22 cellular contexts compared by ENCODE assay signal in genomic region chr19:17920527-17920926, GRCh38. TPM values are rescaled to one million over a fixed set of nuclear protein-coding genes. Genes with fewer than 3 reads are reported as not detected.
DNase-seq lines count a peak whose midpoint lies in the region; FAIRE-seq and TF ChIP-seq lines count a peak whose summit lies in the region.
"Had no signal": no experiment of that assay in that cellular context is flagged by ENCODE, and none has a peak within 500 bp of the region (broad histone marks: within the 10 kb centered on the region; RNA-seq: fewer than 3 reads in every experiment).

No MANE protein-coding gene starts in this region.

- TF ChIP-seq EP300 in H1 (IDR thresholded peaks at IDR 0.05; ENCODE audit: borderline replicate concordance in 1 of 2, low read depth in 2 of 2, low read length in 2 of 2), result no peak
- TF ChIP-seq EP300 in stomach (IDR thresholded peaks at IDR 0.05), result no peak

- no peaks in the 10 kb centered on the region for H3K9me3 Mint-ChIP-seq in activated naive CD8-positive, alpha-beta T cell treated with anti-CD3 and anti-CD28 coated beads for 36 hours
- H3K9me3 Mint-ChIP-seq: CD4-positive, alpha-beta T cell; CD8-positive, alpha-beta T cell had no signal

- intact Hi-C loops in stomach (cut with DNase I; ENCODE audit: low total_unique reads), result no loop called here

- H2BK120ac ChIP-seq in H1 (replicated peaks; ENCODE audit: low read depth, low read length), result no peak overlapping the region

- no peak overlapping the region for H2AK5ac ChIP-seq in H1 (ENCODE audit: low read depth, low read length)

- H3K23me2 ChIP-seq in H1 (ENCODE audit: low read depth, low read length), result no peaks in the 10 kb centered on the region

- TF ChIP-seq RAD21 in H1 (IDR thresholded peaks at IDR 0.05 in 1 of 2, conservative IDR thresholded peaks at IDR 0.05 in 1 of 2; ENCODE audit: low read depth in 2 of 2, low read length in 2 of 2), result no peak

- H2BK20ac ChIP-seq in H1 (ENCODE audit: low read length), result no peak overlapping the region

- H3K9me3 ChIP-seq in HEK293 (ENCODE audit: control insufficient read depth, insufficient read depth, low read depth, low read length) (no peaks in the 10 kb centered on the region), H1 (ENCODE audit: insufficient read depth in 2 of 2, low read depth in 1 of 2, low read length in 1 of 2) (peaks cover 5 to 18% of the 10 kb centered on the region in 2 experiments; a peak in 3 of 4 replicates), stomach (peaks cover 0 to 4% (median 2%) of the 10 kb centered on the region in 4 donors)
- H3K9me3 ChIP-seq: A549 had no signal

- H3K4me3 ChIP-seq in HEK293 (ENCODE audit: low read depth, low read length) (no peak overlapping the region), H1 (ENCODE audit: extremely low read depth in 1 of 4, insufficient read depth in 2 of 4, low read depth in 3 of 4, low read length in 4 of 4) (no peak overlapping the region), stomach (no peak overlapping the region)
- H3K4me3 ChIP-seq: A549; BLaER1 treated with 17β-estradiol and CSF1 and Interleukin-3, amounts not matched to agents 10 nM and 100 nM had no signal

- CTCF ChIA-PET in HEK293 (lab: Yijun Ruan, JAX) (no interaction called here), H1 (lab: Charles Lee; ENCODE audit: partially characterized antibody) (interaction anchor here (0.8 to 1.6 kb wide), 3 partner anchors 13 to 51 kb away, joined by 3 to 4 read pairs (median 4); partner anchors contain the start of gene SLC5A5)

- peaks cover 10% of the 10 kb centered on the region for H3K27me3 Mint-ChIP-seq in activated naive CD8-positive, alpha-beta T cell treated with anti-CD3 and anti-CD28 coated beads for 36 hours

- POLR2A ChIA-PET in HEK293 (lab: Yijun Ruan, JAX) (no interaction called here), H1 (lab: Charles Lee; ENCODE audit: partially characterized antibody) (interaction anchor here (1.3 kb wide), 1 partner anchor 61 kb away, joined by 6 read pairs; the partner anchor contains the start of gene RPL18A)

- H3K4me2 ChIP-seq in H1 (ENCODE audit: insufficient read depth in 1 of 2, low read depth in 2 of 2, low read length in 2 of 2), result no peak overlapping the region
- H3K4me2 ChIP-seq: A549; BLaER1 treated with 17β-estradiol and CSF1 and Interleukin-3, amounts not matched to agents 10 nM and 100 nM had no signal

- no peaks in the 10 kb centered on the region for H4K20me1 ChIP-seq in H1 (replicated peaks in 1 of 2; ENCODE audit: control insufficient read depth in 1 of 2, insufficient read depth in 2 of 2, low read length in 2 of 2)
- H4K20me1 ChIP-seq: BLaER1 treated with 17β-estradiol and CSF1 and Interleukin-3, amounts not matched to agents 10 nM and 100 nM had no signal

- no peak overlapping the region for H3K27ac Mint-ChIP-seq in activated naive CD8-positive, alpha-beta T cell treated with anti-CD3 and anti-CD28 coated beads for 36 hours
- H3K27ac Mint-ChIP-seq: B cell; CD4-positive, alpha-beta T cell; CD8-positive, alpha-beta T cell had no signal

- no peak overlapping the region for H2BK5ac ChIP-seq in H1 (ENCODE audit: low read depth, low read length)

- H3K79me1 ChIP-seq in H1 (ENCODE audit: low read depth, low read length), result no peaks in the 10 kb centered on the region

- no peak overlapping the region for H3K14ac ChIP-seq in H1 (ENCODE audit: insufficient read length)

- H3K36me3 Mint-ChIP-seq in activated naive CD8-positive, alpha-beta T cell treated with anti-CD3 and anti-CD28 coated beads for 36 hours, result no peaks in the 10 kb centered on the region
- H3K36me3 Mint-ChIP-seq: CD8-positive, alpha-beta T cell had no signal

- TF ChIP-seq CTCF in HEK293 (tag by site-specific recombination; IDR thresholded peaks at IDR 0.05), result no peak
- no peak for TF ChIP-seq CTCF in H1 (IDR thresholded peaks at IDR 0.05; ENCODE audit: control extremely low read depth in 1 of 3, insufficient read depth in 1 of 3, low read depth in 1 of 3, low read length in 3 of 3)
- TF ChIP-seq CTCF in stomach (IDR thresholded peaks at IDR 0.05), result no peak

- H3K56ac ChIP-seq in H1 (replicated peaks; ENCODE audit: insufficient read length, low read depth, low read length), result no peak overlapping the region

- no peaks in the 10 kb centered on the region for H3K4me1 Mint-ChIP-seq in activated naive CD8-positive, alpha-beta T cell treated with anti-CD3 and anti-CD28 coated beads for 36 hours
- H3K4me1 Mint-ChIP-seq: B cell had no signal

- no peak for DNase-seq in H1 (ENCODE audit: low read depth in 1 of 2, low spot score in 2 of 2)
- DNase-seq in activated naive CD8-positive, alpha-beta T cell treated with anti-CD3 and anti-CD28 coated beads for 36 hours, result no peak
- DNase-seq in stomach, result no peak
- DNase-seq: AML-193; Caco-2; Calu3; CD4-positive, alpha-beta T cell; CD8-positive, alpha-beta T cell; DMS79 treated with DMSO at 0.1 percent for 48 hours; GF-D8 had no signal

- H3K4me1 ChIP-seq in HEK293 (ENCODE audit: control insufficient read depth, insufficient read depth, low read length) (0 out of 2 replicates have a peak, but pooled peaks cover 6% of the 10 kb centered on the region), H1 (replicated peaks in 1 of 4; ENCODE audit: control insufficient read depth in 3 of 4, insufficient read depth in 4 of 4, low read length in 3 of 4) (no peaks in the 10 kb centered on the region), stomach (peaks cover 4 to 10% (median 7%) of the 10 kb centered on the region in 4 donors)
- H3K4me1 ChIP-seq: BLaER1 treated with 17β-estradiol and CSF1 and Interleukin-3, amounts not matched to agents 10 nM and 100 nM had no signal

- H2BK12ac ChIP-seq in H1 (ENCODE audit: low read depth, low read length), result no peak overlapping the region

- no peak overlapping the region for H4K5ac ChIP-seq in H1 (ENCODE audit: insufficient read length, low read depth, low read length)

- no peak overlapping the region for H4K8ac ChIP-seq in H1 (ENCODE audit: extremely low read depth, insufficient read depth, low read length)

- H3K36me3 ChIP-seq in HEK293 (ENCODE audit: control insufficient read depth in 2 of 2, insufficient read depth in 1 of 2, low read length in 2 of 2) (no peaks in the 10 kb centered on the region), H1 (ENCODE audit: control insufficient read depth in 2 of 4, insufficient read depth in 4 of 4, low read length in 3 of 4) (no peaks in the 10 kb centered on the region), stomach (no peaks in the 10 kb centered on the region)
- H3K36me3 ChIP-seq: BLaER1 treated with 17β-estradiol and CSF1 and Interleukin-3, amounts not matched to agents 10 nM and 100 nM had no signal

- FAIRE-seq in H1 (lab: Jason Lieb, UNC), result no peak
- FAIRE-seq: A549, D721Med, G401.6, GM12891, GM19239 had no signal

- H3K4me3 Mint-ChIP-seq in activated naive CD8-positive, alpha-beta T cell treated with anti-CD3 and anti-CD28 coated beads for 36 hours, result no peak overlapping the region
- H3K4me3 Mint-ChIP-seq: B cell; CD4-positive, alpha-beta T cell; CD8-positive, alpha-beta T cell had no signal

- no peak overlapping the region for H2AFZ ChIP-seq in H1 (ENCODE audit: low read length)

- H3K23ac ChIP-seq in H1 (ENCODE audit: insufficient read length), result no peak overlapping the region

- H3K27me3 ChIP-seq in H1 (replicated peaks in 1 of 4; ENCODE audit: control insufficient read depth in 3 of 4, extremely low read depth in 1 of 4, insufficient read depth in 3 of 4, low read length in 3 of 4), result no peaks in the 10 kb centered on the region
- peaks cover 0 to 19% (median 0%) of the 10 kb centered on the region in 3 donors for H3K27me3 ChIP-seq in stomach
- H3K27me3 ChIP-seq: BLaER1 treated with 17β-estradiol and CSF1 and Interleukin-3, amounts not matched to agents 10 nM and 100 nM had no signal

- H3K4ac ChIP-seq in H1 (replicated peaks; ENCODE audit: insufficient read length, low read depth, low read length), result no peak overlapping the region

- H4K91ac ChIP-seq in H1 (replicated peaks; ENCODE audit: insufficient read length, low read length), result no peak overlapping the region

- no peak overlapping the region for H3K27ac ChIP-seq in HEK293 (ENCODE audit: extremely low read depth, low read depth, low read length)
- H3K27ac ChIP-seq in H1 (ENCODE audit: low read depth, low read length), result no peak overlapping the region
- H3K27ac ChIP-seq in stomach, result no peak overlapping the region
- H3K27ac ChIP-seq: 22Rv1; A549; BLaER1 treated with 17β-estradiol and CSF1 and Interleukin-3, amounts not matched to agents 10 nM and 100 nM; C4-2B had no signal

- TF ChIP-seq POLR2A in H1 (IDR thresholded peaks at IDR 0.05; ENCODE audit: control extremely low read depth in 1 of 2, low read depth in 2 of 2, low read length in 2 of 2) (no peak), stomach (IDR thresholded peaks at IDR 0.05) (no peak)

- no peak overlapping the region for H3K18ac ChIP-seq in H1 (ENCODE audit: extremely low read depth, low read length)

- no peak overlapping the region for H2BK15ac ChIP-seq in H1 (ENCODE audit: low read length)

- H3K79me2 ChIP-seq in H1 (ENCODE audit: control insufficient read depth in 1 of 2, insufficient read depth in 2 of 2, low read length in 2 of 2), result no peaks in the 10 kb centered on the region

- no peak overlapping the region for H3K9ac ChIP-seq in H1 (replicated peaks in 1 of 4; ENCODE audit: extremely low read depth in 1 of 4, low read depth in 3 of 4, low read length in 3 of 4)
- H3K9ac ChIP-seq: BLaER1 treated with 17β-estradiol and CSF1 and Interleukin-3, amounts not matched to agents 10 nM and 100 nM had no signal

RNA-seq across cellular contexts. Expression of gene CCDC124, which starts 12.3 kb away (rescaled TPM):
- 101 and 103 TPM in 2 replicates for total RNA-seq in H1 (2021; fragmentation: NEBNext Ultra II Directional; extraction: Animal tissue kit (Norgen Biotek cat#: 25700))
- polyA plus RNA-seq in H1 (2011; rRNA removed) (95.2 and 135 TPM in 2 replicates), stomach (100 to 1,000 TPM; 107 to 149 (median 124) TPM)
- polyA plus RNA-seq in H1 (2011; cell fraction: cytosol; rRNA removed), result 144 TPM
- polyA plus RNA-seq in H1 (2011; cell fraction: nucleus; rRNA removed), result 88.6 TPM
- polyA plus RNA-seq in H1 (2012, experiment 1 of 2), result 87.6 to 144 TPM (median 124 TPM) in 4 replicates
- polyA plus RNA-seq in H1 (2012, experiment 2 of 2), result 94.8 TPM
- polyA plus RNA-seq in H1 (2013, experiment 1 of 2), result 71.0 TPM
- polyA plus RNA-seq in H1 (2013, experiment 2 of 2), result 71.2 TPM
- polyA minus RNA-seq in H1 (2011; rRNA and poly(A)+ RNA removed), result 5.9 and 7.2 TPM in 2 replicates
- polyA minus RNA-seq in H1 (2011; cell fraction: cytosol; rRNA and poly(A)+ RNA removed), result 27.8 TPM
- 20.0 TPM for polyA minus RNA-seq in H1 (2011; cell fraction: nucleus; rRNA and poly(A)+ RNA removed)
- 100 to 1,000 TPM; 159 to 160 TPM for total RNA-seq in activated naive CD8-positive, alpha-beta T cell treated with anti-CD3 and anti-CD28 coated beads for 36 hours
- 10 to 100 TPM; 15.8 to 98.7 (median 68.7) TPM for total RNA-seq in stomach

RNA-seq across cellular contexts. Expression of gene KCNN1, which starts 46.4 kb away (rescaled TPM):
- total RNA-seq in H1 (2021; fragmentation: NEBNext Ultra II Directional; extraction: Animal tissue kit (Norgen Biotek cat#: 25700)), result 9.3 and 11.0 TPM in 2 replicates
- 12.5 and 19.3 TPM in 2 replicates for polyA plus RNA-seq in H1 (2011; rRNA removed)
- 13.7 TPM for polyA plus RNA-seq in H1 (2011; cell fraction: cytosol; rRNA removed)
- polyA plus RNA-seq in H1 (2011; cell fraction: nucleus; rRNA removed), result 21.8 TPM
- polyA plus RNA-seq in H1 (2012, experiment 1 of 2), result 4.1 to 10.5 TPM (median 8.4 TPM) in 4 replicates
- polyA plus RNA-seq in H1 (2012, experiment 2 of 2), result 5.8 TPM
- 6.0 TPM for polyA plus RNA-seq in H1 (2013, experiment 1 of 2)
- polyA plus RNA-seq in H1 (2013, experiment 2 of 2), result 5.9 TPM
- polyA minus RNA-seq in H1 (2011; rRNA and poly(A)+ RNA removed), result 6.7 and 7.7 TPM in 2 replicates
- polyA minus RNA-seq in H1 (2011; cell fraction: cytosol; rRNA and poly(A)+ RNA removed), result 15.0 TPM
- 14.4 TPM for polyA minus RNA-seq in H1 (2011; cell fraction: nucleus; rRNA and poly(A)+ RNA removed)
- total RNA-seq in activated naive CD8-positive, alpha-beta T cell treated with anti-CD3 and anti-CD28 coated beads for 36 hours, result under 1 TPM in 1 of 2 experiments, not detected in 1; 0.34 TPM
- total RNA-seq in stomach, result not detected
- under 1 TPM in 2 of 3 donors, not detected in 1; 0.23 to 0.46 TPM for polyA plus RNA-seq in stomach
- total RNA-seq: A172; B cell; Caco-2; Calu3; CD4-positive, alpha-beta T cell; CD8-positive, alpha-beta T cell had no signal

RNA-seq across cellular contexts. Expression of gene SLC5A5, which starts 48.8 kb away (rescaled TPM):
- 1.2 and 1.5 TPM in 2 replicates for total RNA-seq in H1 (2021; fragmentation: NEBNext Ultra II Directional; extraction: Animal tissue kit (Norgen Biotek cat#: 25700))
- polyA plus RNA-seq in H1 (2011; rRNA removed) (1.8 and 2.2 TPM in 2 replicates), stomach (10 to 100 TPM in 1 of 3 donors, 1 to 10 TPM in 2; 1.3 to 19.7 (median 1.4) TPM)
- polyA plus RNA-seq in H1 (2011; cell fraction: cytosol; rRNA removed), result 1.8 TPM
- polyA plus RNA-seq in H1 (2011; cell fraction: nucleus; rRNA removed), result 3.6 TPM
- polyA plus RNA-seq in H1 (2012, experiment 1 of 2), result 0.98 to 2.3 TPM (median 1.7 TPM) in 4 replicates
- polyA plus RNA-seq in H1 (2012, experiment 2 of 2), result 1.1 TPM
- 1.4 TPM for polyA plus RNA-seq in H1 (2013, experiment 1 of 2)
- polyA plus RNA-seq in H1 (2013, experiment 2 of 2), result 1.7 TPM
- 1.4 and 1.9 TPM in 2 replicates for polyA minus RNA-seq in H1 (2011; rRNA and poly(A)+ RNA removed)
- polyA minus RNA-seq in H1 (2011; cell fraction: cytosol; rRNA and poly(A)+ RNA removed), result 3.1 TPM
- 2.7 TPM for polyA minus RNA-seq in H1 (2011; cell fraction: nucleus; rRNA and poly(A)+ RNA removed)
- total RNA-seq in activated naive CD8-positive, alpha-beta T cell treated with anti-CD3 and anti-CD28 coated beads for 36 hours, result 1 to 10 TPM; 1.5 to 1.7 TPM
- total RNA-seq in stomach, result 100 to 1,000 TPM in 2 of 5 donors, 10 to 100 TPM in 1, 1 to 10 TPM in 1, not detected in 1; 4.0 to 116 (median 70.7) TPM
- total RNA-seq: A172, Calu3 had no signal
- polyA plus RNA-seq: BJ had no signal
